ENCODE assay signal across 27 cellular contexts in the genomic region with DNA sequence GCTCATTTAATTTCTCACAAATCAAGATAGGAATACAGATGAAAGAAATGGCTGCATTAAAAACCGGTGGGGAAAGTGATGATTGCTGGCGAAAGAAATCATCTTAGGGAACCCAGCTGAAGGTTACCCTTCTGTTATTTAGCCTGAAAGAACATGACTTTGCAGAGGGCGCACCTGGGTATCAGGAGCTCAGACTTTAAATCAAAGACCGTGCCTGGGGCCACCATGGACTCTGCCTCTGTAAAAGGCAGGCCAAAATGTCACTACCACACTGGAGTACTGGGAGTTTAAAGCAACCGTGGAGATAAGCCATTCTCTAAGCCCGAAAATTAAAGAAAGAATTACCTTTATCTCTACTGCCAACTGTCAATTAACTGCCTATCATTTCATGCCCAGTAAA.
"Had no signal": no experiment of that assay in that cellular context is flagged by ENCODE, and none has a peak within 500 bp of the region (broad histone marks: within the 10 kb centered on the region; RNA-seq: fewer than 3 reads in every experiment).

No MANE protein-coding gene starts in this region.

- H3K4me1 ChIP-seq: stomach, suprapubic skin, testis, thyroid gland, tibial artery, tibial nerve, transverse colon, upper lobe of left lung, upper lobe of right lung, uterus, vagina had no signal

- H3K4me3 ChIP-seq: stomach, suprapubic skin, testis, thoracic aorta, thyroid gland, tibial artery, tibial nerve, transverse colon, upper lobe of left lung, upper lobe of right lung, uterus, vagina had no signal

- H3K9me3 ChIP-seq: stomach, suprapubic skin, testis, thoracic aorta, thyroid gland, tibial artery, tibial nerve, transverse colon, upper lobe of left lung, upper lobe of right lung, uterus, vagina had no signal

- FAIRE-seq: urothelium cell line had no signal

- H3K27ac ChIP-seq: stomach, suprapubic skin, testis, thoracic aorta, thyroid gland, tibial artery, tibial nerve, transverse colon, upper lobe of left lung, upper lobe of right lung, uterus, vagina had no signal

- H3K36me3 ChIP-seq: stomach, suprapubic skin, thoracic aorta, thyroid gland, tibial artery, tibial nerve, transverse colon, upper lobe of left lung, upper lobe of right lung, uterus, vagina had no signal

- DNase-seq: stimulated activated CD4-positive, alpha-beta T cell treated with anti-CD3 and anti-CD28 coated beads, Interleukin-2, amount 100 ng/mL, for 48 hours; stimulated activated CD4-positive, alpha-beta T cell treated with anti-CD3 and anti-CD28 coated beads, Interleukin-4, amount 100 ng/mL, for 1 hour; stimulated activated CD4-positive, alpha-beta T cell treated with anti-CD3 and anti-CD28 coated beads, Interleukin-4, amount 100 ng/mL, for 24 hours; stimulated activated CD4-positive, alpha-beta T cell treated with anti-CD3 and anti-CD28 coated beads, Interleukin-4, amount 100 ng/mL, for 4 hours; stimulated activated CD8-positive, alpha-beta memory T cell treated with anti-CD3 and anti-CD28 coated beads, Interleukin-4, amount 100 ng/mL, for 48 hours; stimulated activated naive B cell treated with anti-CD40 and anti-IgM and Interleukin-4, amounts not matched to agents 10 μg/mL and 1 μg/mL and 100 μg/mL, for 72 hours; stimulated activated naive CD4-positive, alpha-beta T cell; stimulated activated naive CD4-positive, alpha-beta T cell treated with Interleukin-2 at 50 U/mL for 16 hours; stimulated activated naive CD8-positive, alpha-beta T cell treated with anti-CD3 and anti-CD28 coated beads, Interleukin-15, amount 100 ng/mL, for 72 hours; stimulated activated naive CD8-positive, alpha-beta T cell treated with anti-CD3 and anti-CD28 coated beads, Interleukin-15, Interleukin-2, amounts not matched to agents 100 U/mL and 50 U/mL, for 24 hours; stomach; substantia nigra; testis; thyroid gland; tibial artery; transverse colon; trophoblast cell; upper lobe of left lung; upper lobe of right lung; uterus had no signal

- ATAC-seq: stimulated activated effector memory CD8-positive, alpha-beta T cell treated with anti-CD3 and anti-CD28 coated beads, Interleukin-12 subunit alpha, Interleukin-12 subunit beta, amount 100 ng/mL, for 72 hours; stimulated activated memory B cell treated with anti-CD40 and anti-IgM and Interleukin-4, amounts not matched to agents 10 μg/mL and 1 μg/mL and 100 μg/mL, for 72 hours; stimulated activated naive B cell treated with anti-CD40 and anti-IgM and Interleukin-4, amounts not matched to agents 10 μg/mL and 1 μg/mL and 100 μg/mL, for 72 hours; stimulated activated naive CD8-positive, alpha-beta T cell treated with anti-CD3 and anti-CD28 coated beads, Interleukin-15, amount 100 ng/mL, for 72 hours; stimulated activated naive CD8-positive, alpha-beta T cell treated with anti-CD3 and anti-CD28 coated beads, Interleukin-15, Interleukin-2, amounts not matched to agents 100 U/mL and 50 U/mL, for 24 hours; upper lobe of right lung had no signal

- H3K27me3 ChIP-seq: stomach, suprapubic skin, testis, thyroid gland, tibial artery, transverse colon, upper lobe of left lung, upper lobe of right lung, uterus, vagina had no signal
